18 cellular contexts compared by ENCODE assay signal in the genomic region with DNA sequence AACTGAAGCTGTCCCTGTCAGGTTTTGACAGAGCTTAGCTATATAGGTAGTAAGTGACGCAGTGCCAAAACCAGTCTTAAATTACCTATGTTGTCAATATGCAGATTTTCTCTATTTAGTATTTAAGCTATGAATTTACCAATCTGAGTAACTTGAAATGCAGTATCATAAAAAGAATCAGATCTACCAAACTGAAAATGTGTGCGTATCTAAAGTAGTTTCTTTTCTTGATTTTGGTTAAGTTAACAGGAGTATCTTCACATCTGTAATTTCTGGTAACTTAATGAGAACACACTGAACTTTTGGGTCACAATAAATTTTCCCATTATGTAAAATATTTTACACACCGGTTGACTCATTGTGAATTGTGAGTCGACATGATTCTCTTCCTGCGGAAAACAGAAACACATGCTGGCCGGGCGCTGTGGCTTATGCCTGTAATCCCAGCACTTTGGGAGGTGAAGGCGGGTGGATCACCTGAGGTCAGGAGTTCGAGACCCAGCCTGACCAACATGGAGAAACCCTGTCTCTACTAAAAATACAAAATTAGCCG.
DNase-seq lines count a peak whose midpoint lies in the region; ATAC-seq lines count a peak whose summit lies in the region.
"Had no signal": no experiment of that assay in that cellular context is flagged by ENCODE, and none has a peak within 500 bp of the region (broad histone marks: within the 10 kb centered on the region; RNA-seq: fewer than 3 reads in every experiment).

No MANE protein-coding gene starts in this region.

- peak overlapping the region; percentile 36 for H3K4me3 Mint-ChIP-seq in T-helper 2 cell treated with Interferon-gamma antibody and Interleukin-4, amounts not matched to agents 5 μg/mL and 100 μg/mL, for 36 hours
- H3K4me3 Mint-ChIP-seq in activated naive CD8-positive, alpha-beta T cell treated with anti-CD3 and anti-CD28 coated beads, Interleukin-2, amount 50 U/mL, for 24 hours, result no peak overlapping the region
- H3K4me3 Mint-ChIP-seq: CD8-positive, alpha-beta T cell had no signal

- peaks cover 6% of the 10 kb centered on the region for H3K36me3 Mint-ChIP-seq in T-helper 2 cell treated with Interferon-gamma antibody and Interleukin-4, amounts not matched to agents 5 μg/mL and 100 μg/mL, for 36 hours (ENCODE audit: low read depth)
- H3K36me3 Mint-ChIP-seq in activated naive CD8-positive, alpha-beta T cell treated with anti-CD3 and anti-CD28 coated beads, Interleukin-2, amount 50 U/mL, for 24 hours (ENCODE audit: low read depth), result peaks cover 32% of the 10 kb centered on the region

- H3K9me3 Mint-ChIP-seq in T-helper 2 cell treated with Interferon-gamma antibody and Interleukin-4, amounts not matched to agents 5 μg/mL and 100 μg/mL, for 36 hours, result no peaks in the 10 kb centered on the region
- no peaks in the 10 kb centered on the region for H3K9me3 Mint-ChIP-seq in activated naive CD8-positive, alpha-beta T cell treated with anti-CD3 and anti-CD28 coated beads, Interleukin-2, amount 50 U/mL, for 24 hours
- H3K9me3 Mint-ChIP-seq: CD8-positive, alpha-beta T cell; naive B cell had no signal

- peaks cover 44% of the 10 kb centered on the region for H3K4me1 Mint-ChIP-seq in T-helper 2 cell treated with Interferon-gamma antibody and Interleukin-4, amounts not matched to agents 5 μg/mL and 100 μg/mL, for 36 hours (ENCODE audit: low read depth)
- peaks cover 96% of the 10 kb centered on the region for H3K4me1 Mint-ChIP-seq in activated naive CD8-positive, alpha-beta T cell treated with anti-CD3 and anti-CD28 coated beads, Interleukin-2, amount 50 U/mL, for 24 hours

- peak; percentile 67 for ATAC-seq in activated naive CD8-positive, alpha-beta T cell treated with anti-CD3 and anti-CD28 coated beads, Interleukin-2, amount 50 U/mL, for 24 hours
- ATAC-seq in GM21786 (IDR thresholded peaks at IDR 0.05; ENCODE audit: unreplicated experiment) (no peak), HG02763 (IDR thresholded peaks at IDR 0.05; ENCODE audit: unreplicated experiment) (no peak)
- ATAC-seq: CD8-positive, alpha-beta T cell; heart right ventricle; left cardiac atrium had no signal

- H3K27me3 Mint-ChIP-seq in T-helper 2 cell treated with Interferon-gamma antibody and Interleukin-4, amounts not matched to agents 5 μg/mL and 100 μg/mL, for 36 hours (ENCODE audit: low read depth), result no peaks in the 10 kb centered on the region
- H3K27me3 Mint-ChIP-seq in activated naive CD8-positive, alpha-beta T cell treated with anti-CD3 and anti-CD28 coated beads, Interleukin-2, amount 50 U/mL, for 24 hours, result no peaks in the 10 kb centered on the region
- H3K27me3 Mint-ChIP-seq: naive B cell had no signal

- peak; percentile 32 to 47 for DNase-seq in activated CD4-positive, alpha-beta T cell treated with anti-CD3 and anti-CD28 coated beads for 24 hours (ENCODE audit: low read depth in 2 of 2)
- DNase-seq in activated CD4-positive, alpha-beta T cell treated with anti-CD3 and anti-CD28 coated beads, Interleukin-2, amount 50 U/mL, for 1 hour, result no peak
- peak; percentile 64 for DNase-seq in T-helper 2 cell treated with Interferon-gamma antibody and Interleukin-4, amounts not matched to agents 5 μg/mL and 100 μg/mL, for 36 hours (ENCODE audit: low spot score)
- peak; percentile 47 for DNase-seq in activated naive CD8-positive, alpha-beta T cell treated with anti-CD3 and anti-CD28 coated beads, Interleukin-2, amount 50 U/mL, for 24 hours
- DNase-seq in stimulated activated CD8-positive, alpha-beta memory T cell treated with anti-CD3 and anti-CD28 coated beads, Interleukin-15, amount 100 ng/mL, for 48 hours (ENCODE audit: low read depth in 2 of 2), result peak; percentile 36 to 55
- DNase-seq in NCI-H524 treated with DMSO at 0.1 percent for 48 hours (lab: John Stamatoyannopoulos, UW), result no peak
- DNase-seq: 8988T; CD8-positive, alpha-beta T cell; heart right ventricle; KBM-7; left cardiac atrium; naive B cell; NCI-H146; NCI-H526 treated with DMSO at 0.1 percent for 48 hours; SIG-M5; tibial artery had no signal

- peak overlapping the region; percentile 51 for H3K27ac Mint-ChIP-seq in T-helper 2 cell treated with Interferon-gamma antibody and Interleukin-4, amounts not matched to agents 5 μg/mL and 100 μg/mL, for 36 hours
- peak overlapping the region; percentile 60 for H3K27ac Mint-ChIP-seq in activated naive CD8-positive, alpha-beta T cell treated with anti-CD3 and anti-CD28 coated beads, Interleukin-2, amount 50 U/mL, for 24 hours
- H3K27ac Mint-ChIP-seq: CD8-positive, alpha-beta T cell had no signal

Comparison
In these comparisons a context has a peak if more than half of its experiments do, and no peak if none do; other contexts are left out.
1. DNase-seq: peak in activated CD4-positive, alpha-beta T cell treated with anti-CD3 and anti-CD28 coated beads for 24 hours (2 of 2), T-helper 2 cell treated with Interferon-gamma antibody and Interleukin-4, amounts not matched to agents 5 μg/mL and 100 μg/mL, for 36 hours (single experiment), activated naive CD8-positive, alpha-beta T cell treated with anti-CD3 and anti-CD28 coated beads, Interleukin-2, amount 50 U/mL, for 24 hours (single experiment) and stimulated activated CD8-positive, alpha-beta memory T cell treated with anti-CD3 and anti-CD28 coated beads, Interleukin-15, amount 100 ng/mL, for 48 hours (2 of 2); none in activated CD4-positive, alpha-beta T cell treated with anti-CD3 and anti-CD28 coated beads, Interleukin-2, amount 50 U/mL, for 1 hour (single experiment) and NCI-H524 treated with DMSO at 0.1 percent for 48 hours (single experiment).